In genomic region chr16:70223971-70224513, GRCh38 we compare ENCODE assay signal across 1 cellular context. TPM values are rescaled to one million over a fixed set of nuclear protein-coding genes. Genes with fewer than 3 reads are reported as not detected.
"Had no signal": no experiment of that assay in that cellular context is flagged by ENCODE, and none has a peak within 500 bp of the region (broad histone marks: within the 10 kb centered on the region; RNA-seq: fewer than 3 reads in every experiment).

No MANE protein-coding gene starts in this region.

RNA-seq across cellular contexts. Expression of gene CLEC18C, which starts 50.5 kb away (rescaled TPM):
- total RNA-seq: Right ventricle myocardium inferior had no signal
